20 cellular contexts compared by ENCODE assay signal in genomic region chr3:59341441-59341840, GRCh38.
DNase-seq lines count a peak whose midpoint lies in the region; ATAC-seq and TF ChIP-seq lines count a peak whose summit lies in the region.
"Had no signal": no experiment of that assay in that cellular context is flagged by ENCODE, and none has a peak within 500 bp of the region (broad histone marks: within the 10 kb centered on the region; RNA-seq: fewer than 3 reads in every experiment).

No MANE protein-coding gene starts in this region.

- H3K36me3 Mint-ChIP-seq in progenitor cell of endocrine pancreas (ENCODE audit: insufficient read depth), result no peaks in the 10 kb centered on the region

- H3K9me3 Mint-ChIP-seq in progenitor cell of endocrine pancreas (ENCODE audit: low read depth), result no peaks in the 10 kb centered on the region

- H3K27me3 Mint-ChIP-seq in progenitor cell of endocrine pancreas, result no peaks in the 10 kb centered on the region

- no peak for TF ChIP-seq CTCF in progenitor cell of endocrine pancreas (IDR thresholded peaks at IDR 0.05; ENCODE audit: unreplicated experiment)

- H3K4me3 Mint-ChIP-seq in progenitor cell of endocrine pancreas (ENCODE audit: low read depth), result no peak overlapping the region
- H3K4me3 Mint-ChIP-seq: activated CD8-positive, alpha-beta T cell treated with anti-CD3 and anti-CD28 coated beads, Interleukin-2, amount 10 ng/mL, durations not matched to agents 7 days and 5 days had no signal

- peaks cover 8% of the 10 kb centered on the region for H3K4me1 Mint-ChIP-seq in progenitor cell of endocrine pancreas (ENCODE audit: low read depth)

- peak overlapping the region; percentile 55 for H3K27ac Mint-ChIP-seq in progenitor cell of endocrine pancreas
- H3K27ac Mint-ChIP-seq: activated CD8-positive, alpha-beta T cell treated with anti-CD3 and anti-CD28 coated beads, Interleukin-2, amount 10 ng/mL, durations not matched to agents 7 days and 5 days had no signal

- intact Hi-C loops in left colon (cut with DNase I, micrococcal nuclease), result no loop called here

- ATAC-seq in left colon (peak; percentile 17), GM18511 (IDR thresholded peaks at IDR 0.05; ENCODE audit: unreplicated experiment) (no peak), HG02763 (IDR thresholded peaks at IDR 0.05; ENCODE audit: unreplicated experiment) (no peak)
- ATAC-seq: A549; activated CD8-positive, alpha-beta T cell treated with anti-CD3 and anti-CD28 coated beads, Interleukin-2, amount 10 ng/mL, durations not matched to agents 7 days and 5 days; PC-3 had no signal

- DNase-seq in NCI-H82 (lab: John Stamatoyannopoulos, UW) (peak; percentile 14), NCI-H82 treated with DMSO at 0.1 percent for 48 hours (lab: John Stamatoyannopoulos, UW; ENCODE audit: unreplicated experiment) (no peak), NCI-H2171 (lab: John Stamatoyannopoulos, UW) (peak; percentile 41), left colon (no peak), progenitor cell of endocrine pancreas (ENCODE audit: low spot score, unreplicated experiment) (no peak)
- DNase-seq in activated CD4-positive, CD25-positive, alpha-beta regulatory T cell treated with anti-CD3 and anti-CD28 coated beads, Interleukin-2, amount 50 U/mL, for 72 hours, result no peak
- DNase-seq: activated CD4-positive, alpha-beta T cell treated with anti-CD3 and anti-CD28 coated beads for 1 hour; activated CD8-positive, alpha-beta T cell treated with anti-CD3 and anti-CD28 coated beads, Interleukin-2, amount 10 ng/mL, durations not matched to agents 7 days and 5 days; amniotic stem cell; dermis blood vessel endothelial cell; heart right ventricle; NCI-H1417; NCI-H774; PC-3; retina; SHP77 treated with DMSO at 0.1 percent for 48 hours; upper lobe of left lung had no signal

Comparison
In these comparisons a context has a peak if more than half of its experiments do, and no peak if none do; other contexts are left out.
1. DNase-seq: peak in NCI-H82 (single experiment) and NCI-H2171 (single experiment); none in NCI-H82 treated with DMSO at 0.1 percent for 48 hours (single experiment), left colon (0 of 2), progenitor cell of endocrine pancreas (single experiment) and activated CD4-positive, CD25-positive, alpha-beta regulatory T cell treated with anti-CD3 and anti-CD28 coated beads, Interleukin-2, amount 50 U/mL, for 72 hours (single experiment).